In the genomic region with DNA sequence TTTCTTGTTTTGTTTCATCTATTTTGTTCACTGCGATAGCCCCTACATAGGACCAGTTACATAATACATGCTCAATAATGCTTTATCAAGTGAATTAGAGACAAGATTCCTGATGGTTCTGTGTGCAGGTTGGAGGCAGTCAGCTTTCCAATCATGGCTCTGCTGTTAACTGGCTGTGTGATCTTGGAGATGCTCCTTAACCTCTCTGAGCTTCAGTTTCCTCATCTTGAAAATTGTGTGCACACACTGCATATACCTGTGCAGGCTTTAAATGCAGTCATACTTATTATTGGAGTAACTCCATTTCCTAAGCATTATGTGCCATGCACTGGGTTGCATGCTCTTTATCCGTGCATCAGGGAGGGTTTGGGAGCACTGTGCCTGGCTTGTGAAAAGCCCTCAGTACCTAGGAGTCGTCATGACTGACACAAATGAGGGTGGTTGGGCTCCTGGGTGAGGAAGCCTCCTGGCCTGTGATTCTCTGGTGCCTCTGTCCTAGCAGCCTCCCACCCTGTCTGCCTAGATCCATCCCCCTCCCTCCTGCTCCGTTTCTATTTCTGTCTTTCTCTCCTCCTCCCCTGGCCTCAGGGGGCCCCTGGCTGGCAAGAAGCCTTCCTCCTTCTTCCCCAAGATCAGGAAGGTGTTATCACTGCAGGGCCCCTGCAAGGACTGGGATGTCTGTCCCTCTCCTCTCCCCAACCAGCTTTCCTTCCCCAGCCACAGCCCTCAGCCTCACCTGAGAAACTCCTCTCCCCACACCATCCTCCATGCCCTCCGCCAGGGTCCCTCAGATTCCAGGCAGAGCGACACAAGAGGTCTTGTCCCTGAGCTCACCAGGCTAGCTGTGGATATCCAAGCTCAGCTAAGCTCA, we compare ENCODE assay signal across 22 cellular contexts. TPM values are rescaled to one million over a fixed set of nuclear protein-coding genes. Genes with fewer than 3 reads are reported as not detected.
DNase-seq lines count a peak whose midpoint lies in the region; ATAC-seq, FAIRE-seq and TF ChIP-seq lines count a peak whose summit lies in the region.
"Had no signal": no experiment of that assay in that cellular context is flagged by ENCODE, and none has a peak within 500 bp of the region (broad histone marks: within the 10 kb centered on the region; RNA-seq: fewer than 3 reads in every experiment).

No MANE protein-coding gene starts in this region.

- H2AFZ ChIP-seq in K562 (ENCODE audit: low read depth, low read length) (no peak overlapping the region), neural cell (ENCODE audit: low read depth, low read length) (no peak overlapping the region)

- DNase-seq in GM13977 (ENCODE audit: low spot score), result peak; percentile 1
- peak in 2 of 4 experiments; percentile 9 to 30 for DNase-seq in K562 (ENCODE audit: extremely low read depth in 1 of 4, low spot score in 3 of 4)
- DNase-seq in NCI-H2029 treated with DMSO at 0.1 percent for 48 hours (lab: John Stamatoyannopoulos, UW), result no peak
- DNase-seq in COLO829 (ENCODE audit: low spot score), result no peak
- DNase-seq: AML-193, caudate nucleus, gastrocnemius medialis, H7, NCI-H1417 had no signal

- H3K36me3 ChIP-seq in BLaER1 treated with 17β-estradiol and CSF1 and Interleukin-3, amounts not matched to agents 10 nM and 100 nM, result peaks cover 8 to 35% (median 26%) of the 10 kb centered on the region in 11 experiments
- H3K36me3 ChIP-seq in K562 (ENCODE audit: control insufficient read depth, insufficient read depth, low read length), result peaks cover 13% of the 10 kb centered on the region; the same call in 1 of the 3 replicates
- H3K36me3 ChIP-seq in neural cell (ENCODE audit: insufficient read depth, low read length), result no peaks in the 10 kb centered on the region
- H3K36me3 ChIP-seq: gastrocnemius medialis, tibial nerve had no signal

- H3K4me1 ChIP-seq in BLaER1 treated with 17β-estradiol and CSF1 and Interleukin-3, amounts not matched to agents 10 nM and 100 nM, result peaks cover 6 to 16% (median 13%) of the 10 kb centered on the region in 10 experiments; a peak in 18 of 20 replicates
- peaks cover 32 to 33% of the 10 kb centered on the region in 2 experiments for H3K4me1 ChIP-seq in K562 (replicated peaks in 1 of 2; ENCODE audit: control insufficient read depth in 2 of 2, insufficient read depth in 2 of 2, low read length in 2 of 2)
- H3K4me1 ChIP-seq: gastrocnemius medialis had no signal

- POLR2A ChIA-PET in K562 (lab: Yijun Ruan, JAX), result interaction anchor here (0.7 kb wide), 1 partner anchor 13 kb away, joined by 3 read pairs; no protein-coding TSS in a partner anchor

- peaks cover 0 to 26% (median 0%) of the 10 kb centered on the region in 11 experiments; a peak in 7 of 22 replicates for H4K20me1 ChIP-seq in BLaER1 treated with 17β-estradiol and CSF1 and Interleukin-3, amounts not matched to agents 10 nM and 100 nM
- no peaks in the 10 kb centered on the region for H4K20me1 ChIP-seq in K562 (replicated peaks; ENCODE audit: control insufficient read depth, insufficient read depth, low read length)
- H4K20me1 ChIP-seq in neural cell (ENCODE audit: insufficient read depth), result no peaks in the 10 kb centered on the region

- intact Hi-C loops in K562 (cut with micrococcal nuclease), result loop anchor here (10.0 kb wide), 1 partner anchor 50 kb away; no protein-coding TSS in a partner anchor

- peak overlapping the region in 10 of 11 experiments; percentile 3 to 76 (median 54); a peak in 17 of 22 replicates for H3K4me2 ChIP-seq in BLaER1 treated with 17β-estradiol and CSF1 and Interleukin-3, amounts not matched to agents 10 nM and 100 nM
- H3K4me2 ChIP-seq in K562 (ENCODE audit: insufficient read depth, low read length) (no peak overlapping the region), neural cell (ENCODE audit: low read length) (no peak overlapping the region)

- no peak for TF ChIP-seq POLR2A in K562 (conservative IDR thresholded peaks at IDR 0.05)

- peaks cover 5% of the 10 kb centered on the region; the same call in 2 of the 3 replicates for H3K79me2 ChIP-seq in K562 (ENCODE audit: control insufficient read depth, insufficient read depth, low read length)
- no peaks in the 10 kb centered on the region for H3K79me2 ChIP-seq in neural cell (replicated peaks; ENCODE audit: insufficient read depth, low read length)

- ATAC-seq in K562 (no peak), HG03460 (IDR thresholded peaks at IDR 0.05; ENCODE audit: unreplicated experiment) (no peak)
- ATAC-seq: activated CD4-positive, CD25-positive, alpha-beta regulatory T cell treated with anti-CD3 and anti-CD28 coated beads, Interleukin-2, amount 50 U/mL, for 24 hours; esophagus mucosa; gastrocnemius medialis; left lobe of liver; stimulated activated memory B cell treated with anti-CD40 and anti-IgM and Interleukin-4, amounts not matched to agents 10 μg/mL and 1 μg/mL and 100 μg/mL, for 72 hours had no signal

- TF ChIP-seq EP300 in K562 (IDR thresholded peaks at IDR 0.05; ENCODE audit: low read length), result no peak
- TF ChIP-seq EP300 in neural cell (conservative IDR thresholded peaks at IDR 0.05; ENCODE audit: poor library complexity, severe bottlenecking), result no peak

- no peaks in the 10 kb centered on the region for H3K9me3 ChIP-seq in BLaER1 treated with 17β-estradiol and CSF1 and Interleukin-3, amounts not matched to agents 10 nM and 100 nM (replicated peaks in 1 of 11)
- H3K9me3 ChIP-seq in K562 (replicated peaks; ENCODE audit: control insufficient read depth, insufficient read depth, low read depth, low read length), result no peaks in the 10 kb centered on the region
- no peaks in the 10 kb centered on the region for H3K9me3 ChIP-seq in neural cell (ENCODE audit: low read length)
- H3K9me3 ChIP-seq: gastrocnemius medialis, tibial nerve had no signal

- no peak for FAIRE-seq in K562 (lab: Jason Lieb, UNC)
- FAIRE-seq: G401.6, GM19239 had no signal

- WGBS in K562 (ENCODE audit: insufficient coverage, low coverage, missing lambda C conversion rate), result 34% methylated on average over 5 of the region's 6 CpGs

- CTCF ChIA-PET in K562 (lab: Yijun Ruan, JAX; ENCODE audit: low intra/inter-chr PET ratio), result no interaction called here

- no peak overlapping the region for H3K4me3 ChIP-seq in BLaER1 treated with 17β-estradiol and CSF1 and Interleukin-3, amounts not matched to agents 10 nM and 100 nM
- H3K4me3 ChIP-seq in K562 (no peak overlapping the region), neural cell (ENCODE audit: low read length) (peak overlapping the region; percentile 35)
- H3K4me3 ChIP-seq: gastrocnemius medialis, SK-N-MC, tibial nerve had no signal

- no peaks in the 10 kb centered on the region for H3K27me3 ChIP-seq in BLaER1 treated with 17β-estradiol and CSF1 and Interleukin-3, amounts not matched to agents 10 nM and 100 nM
- H3K27me3 ChIP-seq in K562 (ENCODE audit: control insufficient read depth in 2 of 2, insufficient read depth in 2 of 2, low read length in 2 of 2) (no peaks in the 10 kb centered on the region), neural cell (ENCODE audit: insufficient read depth, low read depth, low read length) (peaks cover 37% of the 10 kb centered on the region)

- no peaks in the 10 kb centered on the region for H3K9me1 ChIP-seq in K562 (ENCODE audit: control insufficient read depth, insufficient read depth, low read length)

- BruUV-seq in K562 (replicated peaks; lab: Mats Ljungman, UMichigan), result no TSS peak

- no peaks in the 10 kb centered on the region for H3K9me2 ChIP-seq in neural cell (ENCODE audit: insufficient read depth, low read length)

- H3K9ac ChIP-seq in BLaER1 treated with 17β-estradiol and CSF1 and Interleukin-3, amounts not matched to agents 10 nM and 100 nM, result peak overlapping the region in 6 of 11 experiments; percentile 21 to 47 (median 42); a peak in 4 of 22 replicates
- H3K9ac ChIP-seq in K562 (ENCODE audit: insufficient read depth in 1 of 2, low read depth in 2 of 2, low read length in 2 of 2), result peak overlapping the region in 1 of 2 experiments; percentile 26; a peak in 2 of 4 replicates
- no peak overlapping the region for H3K9ac ChIP-seq in neural cell (ENCODE audit: low read length)

- in situ Hi-C loops in GM13977 (cut with MboI; ENCODE audit: low pct_unique_long_range_greater_than_20kb, low sequenced_read_pairs, unreplicated experiment), result no loop called here
- in situ Hi-C loops in K562 (cut with MboI), result no loop called here

- H3K27ac ChIP-seq in BLaER1 treated with 17β-estradiol and CSF1 and Interleukin-3, amounts not matched to agents 10 nM and 100 nM, result no peak overlapping the region
- H3K27ac ChIP-seq in K562 (ENCODE audit: extremely low read depth, low read depth, low read length) (no peak overlapping the region), neural cell (ENCODE audit: low read length) (no peak overlapping the region)
- H3K27ac ChIP-seq: gastrocnemius medialis, SK-N-MC, tibial nerve had no signal

- TF ChIP-seq CTCF in GM13977 (IDR thresholded peaks at IDR 0.05; ENCODE audit: extremely low read depth, insufficient read depth, missing control alignments) (no peak), K562 (IDR thresholded peaks at IDR 0.05 in 2 of 3, conservative IDR thresholded peaks at IDR 0.05 in 1 of 3; ENCODE audit: insufficient read depth in 2 of 3, low read depth in 1 of 3, low read length in 3 of 3) (no peak), neural cell (IDR thresholded peaks at IDR 0.05; ENCODE audit: poor library complexity, severe bottlenecking) (no peak)

- no peaks in the 10 kb centered on the region for H3F3A ChIP-seq in neural cell (ENCODE audit: insufficient read depth, low read length, poor library complexity, severe bottlenecking)

- no peak for TF ChIP-seq RAD21 in K562 (CRISPR knock-in tag; conservative IDR thresholded peaks at IDR 0.05 in 1 of 2, IDR thresholded peaks at IDR 0.05 in 1 of 2)
- no peak for TF ChIP-seq RAD21 in neural cell (conservative IDR thresholded peaks at IDR 0.05)

RNA-seq across cellular contexts. Expression of gene IFNL1, which starts 8.7 kb away (rescaled TPM):
- total RNA-seq in K562 (2011; cell fraction: chromatin; rRNA removed; ENCODE audit: low replicate concordance), result not detected in 2 replicates
- total RNA-seq in K562 (2011; cell fraction: nucleolus; rRNA removed), result not detected in 2 replicates
- not detected in 2 replicates for total RNA-seq in K562 (2011; cell fraction: nucleoplasm; rRNA removed)
- not detected in 2 replicates for total RNA-seq in K562 (2014; rRNA removed)
- total RNA-seq in K562 (2014; rRNA removed; fragmentation: Illumina TruSeq; extraction: Trizol), result not detected in 2 replicates
- not detected in 2 replicates for total RNA-seq in K562 (2015; rRNA removed; fragmentation: Illumina TruSeq; extraction: Trizol)
- not detected in 2 replicates for total RNA-seq in K562 (2021)
- polyA plus RNA-seq in K562 (2011; rRNA removed), result not detected in 2 replicates
- not detected in 2 replicates for polyA plus RNA-seq in K562 (2011; cell fraction: cytosol; rRNA removed)
- not detected in 2 replicates for polyA plus RNA-seq in K562 (2011; cell fraction: nucleus; rRNA removed)
- polyA plus RNA-seq in K562 (2012), result not detected in 2 replicates
- polyA plus RNA-seq in K562 (2014; fragmentation: Illumina TruSeq; extraction: Trizol), result not detected in 2 replicates
- not detected for polyA plus RNA-seq in K562 (2014; fragmentation: Nextera tagmentation; extraction: Ambion mirVana)
- not detected in 2 replicates for polyA plus RNA-seq in K562 (2014; rRNA removed)
- not detected in 2 replicates for polyA minus RNA-seq in K562 (2011; rRNA and poly(A)+ RNA removed)
- polyA minus RNA-seq in K562 (2011; cell fraction: cytosol; rRNA and poly(A)+ RNA removed), result not detected in 2 replicates
- not detected in 2 replicates for polyA minus RNA-seq in K562 (2011; cell fraction: nucleus; rRNA and poly(A)+ RNA removed)
- not detected in 2 replicates for polyA plus RNA-seq in neural cell
- not detected in 2 replicates for polyA minus RNA-seq in neural cell
- total RNA-seq: activated CD8-positive, alpha-beta memory T cell treated with anti-CD3 and anti-CD28 coated beads for 36 hours; esophagus mucosa; gastrocnemius medialis; H7; left lobe of liver; RPMI7951; tibial nerve had no signal

RNA-seq across cellular contexts. Expression of gene LRFN1, which starts 15.7 kb away (rescaled TPM):
- 2.3 and 5.9 TPM in 2 replicates for total RNA-seq in K562 (2011; cell fraction: chromatin; rRNA removed; ENCODE audit: low replicate concordance)
- total RNA-seq in K562 (2011; cell fraction: nucleolus; rRNA removed), result 10.0 and 11.3 TPM in 2 replicates
- 5.9 and 6.6 TPM in 2 replicates for total RNA-seq in K562 (2011; cell fraction: nucleoplasm; rRNA removed)
- total RNA-seq in K562 (2014; rRNA removed) (3.8 and 5.0 TPM in 2 replicates), K562 (2014; rRNA removed; fragmentation: Illumina TruSeq; extraction: Trizol) (0.44 and 0.45 TPM in 2 replicates), K562 (2015; rRNA removed; fragmentation: Illumina TruSeq; extraction: Trizol) (1.1 and 1.3 TPM in 2 replicates), K562 (2021) (10.6 and 10.7 TPM in 2 replicates)
- polyA plus RNA-seq in K562 (2011; rRNA removed) (0.52 and 1.0 TPM in 2 replicates), K562 (2014; fragmentation: Illumina TruSeq; extraction: Trizol) (1.3 and 2.1 TPM in 2 replicates), K562 (2014; fragmentation: Nextera tagmentation; extraction: Ambion mirVana) (under 1 TPM; 0.13 TPM), K562 (2014; rRNA removed) (3.9 and 4.6 TPM in 2 replicates), neural cell (1.9 and 2.2 TPM in 2 replicates)
- polyA plus RNA-seq in K562 (2011; cell fraction: cytosol; rRNA removed), result 1.9 and 4.7 TPM in 2 replicates
- polyA plus RNA-seq in K562 (2011; cell fraction: nucleus; rRNA removed), result 2.7 and 3.9 TPM in 2 replicates
- polyA plus RNA-seq in K562 (2012), result 4.1 and 4.7 TPM in 2 replicates
- polyA minus RNA-seq in K562 (2011; rRNA and poly(A)+ RNA removed), result 0.98 and 1.0 TPM in 2 replicates
- polyA minus RNA-seq in K562 (2011; cell fraction: cytosol; rRNA and poly(A)+ RNA removed), result 2.8 and 5.5 TPM in 2 replicates
- polyA minus RNA-seq in K562 (2011; cell fraction: nucleus; rRNA and poly(A)+ RNA removed), result 2.7 and 3.8 TPM in 2 replicates
- polyA minus RNA-seq in neural cell, result 8.5 and 9.5 TPM in 2 replicates

RNA-seq across cellular contexts. Expression of gene GMFG, which starts 30.9 kb away (rescaled TPM):
- 7.6 and 17.2 TPM in 2 replicates for total RNA-seq in K562 (2011; cell fraction: chromatin; rRNA removed; ENCODE audit: low replicate concordance)
- 11.3 and 11.6 TPM in 2 replicates for total RNA-seq in K562 (2011; cell fraction: nucleolus; rRNA removed)
- total RNA-seq in K562 (2011; cell fraction: nucleoplasm; rRNA removed), result 14.4 and 17.5 TPM in 2 replicates
- total RNA-seq in K562 (2014; rRNA removed), result 37.1 and 48.4 TPM in 2 replicates
- total RNA-seq in K562 (2014; rRNA removed; fragmentation: Illumina TruSeq; extraction: Trizol), result 48.5 and 59.1 TPM in 2 replicates
- total RNA-seq in K562 (2015; rRNA removed; fragmentation: Illumina TruSeq; extraction: Trizol), result 52.8 and 55.6 TPM in 2 replicates
- 51.8 and 58.6 TPM in 2 replicates for total RNA-seq in K562 (2021)
- polyA plus RNA-seq in K562 (2011; rRNA removed), result 91.3 and 101 TPM in 2 replicates
- polyA plus RNA-seq in K562 (2011; cell fraction: cytosol; rRNA removed), result 45.0 and 75.1 TPM in 2 replicates
- 35.8 and 51.3 TPM in 2 replicates for polyA plus RNA-seq in K562 (2011; cell fraction: nucleus; rRNA removed)
- 108 and 198 TPM in 2 replicates for polyA plus RNA-seq in K562 (2012)
- polyA plus RNA-seq in K562 (2014; fragmentation: Illumina TruSeq; extraction: Trizol), result 49.0 and 60.2 TPM in 2 replicates
- polyA plus RNA-seq in K562 (2014; fragmentation: Nextera tagmentation; extraction: Ambion mirVana), result 100 to 1,000 TPM; 133 to 152 TPM
- 61.3 and 70.7 TPM in 2 replicates for polyA plus RNA-seq in K562 (2014; rRNA removed)
- polyA minus RNA-seq in K562 (2011; rRNA and poly(A)+ RNA removed), result 23.5 and 24.2 TPM in 2 replicates
- polyA minus RNA-seq in K562 (2011; cell fraction: cytosol; rRNA and poly(A)+ RNA removed), result 8.4 and 10.6 TPM in 2 replicates
- polyA minus RNA-seq in K562 (2011; cell fraction: nucleus; rRNA and poly(A)+ RNA removed), result 2.2 and 9.1 TPM in 2 replicates
- 0.35 TPM in 1 of 2 replicates, not detected in the other for polyA plus RNA-seq in neural cell
- polyA minus RNA-seq in neural cell, result not detected in 2 replicates
- total RNA-seq: H7 had no signal

RNA-seq across cellular contexts. Expression of gene IFNL2, which starts 36.7 kb away (rescaled TPM):
- not detected in 2 replicates for total RNA-seq in K562 (2011; cell fraction: chromatin; rRNA removed; ENCODE audit: low replicate concordance)
- not detected in 2 replicates for total RNA-seq in K562 (2011; cell fraction: nucleolus; rRNA removed)
- not detected in 2 replicates for total RNA-seq in K562 (2011; cell fraction: nucleoplasm; rRNA removed)
- not detected in 2 replicates for total RNA-seq in K562 (2014; rRNA removed)
- total RNA-seq in K562 (2014; rRNA removed; fragmentation: Illumina TruSeq; extraction: Trizol), result not detected in 2 replicates
- not detected in 2 replicates for total RNA-seq in K562 (2015; rRNA removed; fragmentation: Illumina TruSeq; extraction: Trizol)
- total RNA-seq in K562 (2021), result not detected in 2 replicates
- polyA plus RNA-seq in K562 (2011; rRNA removed), result not detected in 2 replicates
- polyA plus RNA-seq in K562 (2011; cell fraction: cytosol; rRNA removed), result not detected in 2 replicates
- polyA plus RNA-seq in K562 (2011; cell fraction: nucleus; rRNA removed), result not detected in 2 replicates
- not detected in 2 replicates for polyA plus RNA-seq in K562 (2012)
- polyA plus RNA-seq in K562 (2014; fragmentation: Illumina TruSeq; extraction: Trizol), result not detected in 2 replicates
- polyA plus RNA-seq in K562 (2014; fragmentation: Nextera tagmentation; extraction: Ambion mirVana), result not detected
- not detected in 2 replicates for polyA plus RNA-seq in K562 (2014; rRNA removed)
- not detected in 2 replicates for polyA minus RNA-seq in K562 (2011; rRNA and poly(A)+ RNA removed)
- polyA minus RNA-seq in K562 (2011; cell fraction: cytosol; rRNA and poly(A)+ RNA removed), result not detected in 2 replicates
- not detected in 2 replicates for polyA minus RNA-seq in K562 (2011; cell fraction: nucleus; rRNA and poly(A)+ RNA removed)
- not detected in 2 replicates for polyA plus RNA-seq in neural cell
- not detected in 2 replicates for polyA minus RNA-seq in neural cell
- total RNA-seq: activated CD8-positive, alpha-beta memory T cell treated with anti-CD3 and anti-CD28 coated beads for 36 hours; esophagus mucosa; gastrocnemius medialis; H7; left lobe of liver; RPMI7951; tibial nerve had no signal

RNA-seq across cellular contexts. Expression of gene SAMD4B, which starts 37.3 kb away (rescaled TPM):
- 114 and 163 TPM in 2 replicates for total RNA-seq in K562 (2011; cell fraction: chromatin; rRNA removed; ENCODE audit: low replicate concordance)
- total RNA-seq in K562 (2011; cell fraction: nucleolus; rRNA removed), result 74.5 and 86.1 TPM in 2 replicates
- 116 and 164 TPM in 2 replicates for total RNA-seq in K562 (2011; cell fraction: nucleoplasm; rRNA removed)
- 41.1 and 55.2 TPM in 2 replicates for total RNA-seq in K562 (2014; rRNA removed)
- total RNA-seq in K562 (2014; rRNA removed; fragmentation: Illumina TruSeq; extraction: Trizol), result 17.2 and 19.9 TPM in 2 replicates
- total RNA-seq in K562 (2015; rRNA removed; fragmentation: Illumina TruSeq; extraction: Trizol), result 38.0 and 42.2 TPM in 2 replicates
- 86.3 and 90.5 TPM in 2 replicates for total RNA-seq in K562 (2021)
- polyA plus RNA-seq in K562 (2011; rRNA removed), result 20.9 and 54.2 TPM in 2 replicates
- polyA plus RNA-seq in K562 (2011; cell fraction: cytosol; rRNA removed), result 38.5 and 56.2 TPM in 2 replicates
- 81.0 and 127 TPM in 2 replicates for polyA plus RNA-seq in K562 (2011; cell fraction: nucleus; rRNA removed)
- polyA plus RNA-seq in K562 (2012), result 86.0 and 136 TPM in 2 replicates
- polyA plus RNA-seq in K562 (2014; fragmentation: Illumina TruSeq; extraction: Trizol), result 81.8 and 105 TPM in 2 replicates
- 1 to 10 TPM; 3.4 to 5.9 TPM for polyA plus RNA-seq in K562 (2014; fragmentation: Nextera tagmentation; extraction: Ambion mirVana)
- 76.4 and 77.0 TPM in 2 replicates for polyA plus RNA-seq in K562 (2014; rRNA removed)
- polyA minus RNA-seq in K562 (2011; rRNA and poly(A)+ RNA removed), result 22.5 and 27.0 TPM in 2 replicates
- polyA minus RNA-seq in K562 (2011; cell fraction: cytosol; rRNA and poly(A)+ RNA removed), result 59.6 and 84.3 TPM in 2 replicates
- polyA minus RNA-seq in K562 (2011; cell fraction: nucleus; rRNA and poly(A)+ RNA removed), result 23.4 and 27.1 TPM in 2 replicates
- polyA plus RNA-seq in neural cell, result 17.9 and 19.3 TPM in 2 replicates
- 46.1 and 46.7 TPM in 2 replicates for polyA minus RNA-seq in neural cell

Comparison
In these comparisons a context has a peak if more than half of its experiments do, and no peak if none do; other contexts are left out.
1. H3K4me2 ChIP-seq: peak in BLaER1 treated with 17β-estradiol and CSF1 and Interleukin-3, amounts not matched to agents 10 nM and 100 nM (10 of 11); none in K562 (single experiment) and neural cell (single experiment).
2. RNA of gene GMFG, which starts 30.9 kb away (polyA plus RNA-seq): 35.8 to 198 TPM in K562; 0.35 TPM in neural cell; every median in the first group is over 10 times any median in the second.